Comparison of ENCODE assay signal across 17 cellular contexts in the genomic region with DNA sequence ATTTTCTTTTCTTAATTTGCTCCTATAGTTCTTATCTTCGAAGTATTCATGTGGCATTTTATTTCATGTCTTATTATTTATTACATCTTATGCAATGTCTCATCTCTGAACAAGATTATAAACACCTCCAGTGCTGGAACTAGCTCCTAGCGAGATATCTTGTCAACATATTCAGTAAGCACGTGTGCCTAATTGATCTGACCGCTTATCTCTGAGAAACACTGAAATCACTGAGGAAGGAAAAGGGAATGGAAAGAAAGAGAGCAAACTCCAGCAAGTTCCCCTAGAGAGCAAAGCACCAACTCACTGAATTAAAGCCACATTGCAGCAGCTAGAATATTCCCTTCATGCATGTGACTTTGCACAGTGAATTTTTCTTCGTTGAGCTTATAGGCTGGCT.
DNase-seq lines count a peak whose midpoint lies in the region; ATAC-seq and TF ChIP-seq lines count a peak whose summit lies in the region.
"Had no signal": no experiment of that assay in that cellular context is flagged by ENCODE, and none has a peak within 500 bp of the region (broad histone marks: within the 10 kb centered on the region; RNA-seq: fewer than 3 reads in every experiment).

No MANE protein-coding gene starts in this region.

- DNase-seq in activated CD4-positive, alpha-beta T cell treated with anti-CD3 and anti-CD28 coated beads for 36 hours = no peak
- no peak for DNase-seq in activated CD4-positive, alpha-beta T cell treated with anti-CD3 and anti-CD28 coated beads for 1 hour
- DNase-seq in CD4-positive, alpha-beta T cell = no peak
- DNase-seq in activated B cell treated with CpG ODN at 0.5 μM for 24 hours (no peak), immature natural killer cell (no peak), HEK293T (ENCODE audit: extremely low spot score) (no peak), colonic mucosa (no peak)
- DNase-seq: activated CD4-positive, CD25-positive, alpha-beta regulatory T cell treated with anti-CD3 and anti-CD28 coated beads, Interleukin-2, amount 50 U/mL, for 72 hours; brain microvascular endothelial cell; IMR-90; left colon; NCI-H2227 treated with DMSO at 0.1 percent for 48 hours; psoas muscle had no signal

- no peaks in the 10 kb centered on the region for H3K36me3 ChIP-seq in colonic mucosa

- peaks cover 42% of the 10 kb centered on the region for H3K36me3 Mint-ChIP-seq in activated CD4-positive, alpha-beta T cell treated with anti-CD3 and anti-CD28 coated beads for 36 hours (ENCODE audit: low read depth)
- H3K36me3 Mint-ChIP-seq in CD4-positive, alpha-beta T cell (ENCODE audit: low read depth) = peaks cover 53% of the 10 kb centered on the region
- H3K36me3 Mint-ChIP-seq in activated B cell treated with CpG ODN at 0.5 μM for 24 hours (ENCODE audit: low read depth) = peaks cover 47% of the 10 kb centered on the region
- peaks cover 0 to 30% (median 9%) of the 10 kb centered on the region in 3 donors for H3K36me3 Mint-ChIP-seq in immature natural killer cell

- H3K4me1 ChIP-seq in colonic mucosa = no peaks in the 10 kb centered on the region
- H3K4me1 ChIP-seq: psoas muscle had no signal

- H3K27me3 Mint-ChIP-seq in activated CD4-positive, alpha-beta T cell treated with anti-CD3 and anti-CD28 coated beads for 36 hours = no peaks in the 10 kb centered on the region
- no peaks in the 10 kb centered on the region for H3K27me3 Mint-ChIP-seq in CD4-positive, alpha-beta T cell
- H3K27me3 Mint-ChIP-seq in activated B cell treated with CpG ODN at 0.5 μM for 24 hours (no peaks in the 10 kb centered on the region), immature natural killer cell (ENCODE audit: low read depth in 3 of 3) (no peaks in the 10 kb centered on the region)

- no peak for ATAC-seq in activated CD4-positive, alpha-beta T cell treated with anti-CD3 and anti-CD28 coated beads for 36 hours
- no peak for ATAC-seq in CD4-positive, alpha-beta T cell (ENCODE audit: poor library complexity)
- no peak for ATAC-seq in activated B cell treated with CpG ODN at 0.5 μM for 24 hours (ENCODE audit: low read depth)
- ATAC-seq in HG03280 (IDR thresholded peaks at IDR 0.05; ENCODE audit: unreplicated experiment) = no peak

- H3K27me3 ChIP-seq in CD4-positive, alpha-beta T cell (ENCODE audit: control insufficient read depth, insufficient read depth, low read length) = no peaks in the 10 kb centered on the region
- H3K27me3 ChIP-seq in colonic mucosa = no peaks in the 10 kb centered on the region
- H3K27me3 ChIP-seq: brain microvascular endothelial cell had no signal

- CTCF ChIA-PET in activated CD4-positive, alpha-beta T cell treated with anti-CD3 and anti-CD28 coated beads for 36 hours (lab: Charles Lee) = interaction anchor here (0.6 to 2.4 kb wide), 7 partner anchors 16 to 451 kb away, joined by 3 to 6 read pairs (median 5); partner anchors contain the start of gene MEIG1
- CTCF ChIA-PET in CD4-positive, alpha-beta T cell (lab: Charles Lee) = no interaction called here
- CTCF ChIA-PET in activated B cell treated with CpG ODN at 0.5 μM for 24 hours (lab: Charles Lee) = no interaction called here
- CTCF ChIA-PET in HEK293T (lab: Yijun Ruan, JAX) = interaction anchor here (0.6 kb wide), 1 partner anchor 652 kb away, joined by 3 read pairs; no protein-coding TSS in a partner anchor

- POLR2A ChIA-PET in activated CD4-positive, alpha-beta T cell treated with anti-CD3 and anti-CD28 coated beads for 36 hours (lab: Charles Lee) = interaction anchor here (2.1 kb wide), 1 partner anchor 322 kb away, joined by 12 read pairs; no protein-coding TSS in a partner anchor
- POLR2A ChIA-PET in CD4-positive, alpha-beta T cell (lab: Charles Lee) = interaction anchor here (0.8 to 1.7 kb wide), 4 partner anchors 21 to 330 kb away, joined by 3 to 5 read pairs (median 4); no protein-coding TSS in a partner anchor
- POLR2A ChIA-PET in activated B cell treated with CpG ODN at 0.5 μM for 24 hours (lab: Charles Lee) = no interaction called here
- POLR2A ChIA-PET in HEK293T (lab: Yijun Ruan, JAX) = no interaction called here

- intact Hi-C loops in activated CD4-positive, alpha-beta T cell treated with anti-CD3 and anti-CD28 coated beads for 36 hours (cut with DNase I, micrococcal nuclease) = loop anchor here (1.0 to 5.0 kb wide), 7 partner anchors 19 to 445 kb away; partner anchors contain the start of gene DCLRE1C (in 1 of the 2)
- intact Hi-C loops in CD4-positive, alpha-beta T cell (cut with DNase I, micrococcal nuclease) = loop anchor here (5.0 kb wide), 2 partner anchors 95 to 720 kb away; no protein-coding TSS in a partner anchor
- intact Hi-C loops in activated B cell treated with CpG ODN at 0.5 μM for 24 hours (cut with micrococcal nuclease) = no loop called here
- intact Hi-C loops in colonic mucosa (cut with DNase I) = no loop called here

- H3K9me3 ChIP-seq in CD4-positive, alpha-beta T cell (ENCODE audit: control insufficient read depth, low read length) = peaks cover 8% of the 10 kb centered on the region
- H3K9me3 ChIP-seq in colonic mucosa = no peaks in the 10 kb centered on the region
- H3K9me3 ChIP-seq: psoas muscle had no signal

- H3K4me3 Mint-ChIP-seq in activated CD4-positive, alpha-beta T cell treated with anti-CD3 and anti-CD28 coated beads for 36 hours = peak overlapping the region; percentile 30
- H3K4me3 Mint-ChIP-seq in CD4-positive, alpha-beta T cell = peak overlapping the region; percentile 9
- H3K4me3 Mint-ChIP-seq in activated B cell treated with CpG ODN at 0.5 μM for 24 hours = no peak overlapping the region
- no peak overlapping the region for H3K4me3 Mint-ChIP-seq in immature natural killer cell
- H3K4me3 Mint-ChIP-seq: CD14-positive monocyte, neural crest cell had no signal

- H3K4me1 Mint-ChIP-seq in activated CD4-positive, alpha-beta T cell treated with anti-CD3 and anti-CD28 coated beads for 36 hours = peaks cover 43% of the 10 kb centered on the region
- H3K4me1 Mint-ChIP-seq in CD4-positive, alpha-beta T cell (ENCODE audit: low read depth) = peaks cover 41% of the 10 kb centered on the region
- H3K4me1 Mint-ChIP-seq in activated B cell treated with CpG ODN at 0.5 μM for 24 hours = peaks cover 35% of the 10 kb centered on the region
- H3K4me1 Mint-ChIP-seq in immature natural killer cell = peaks cover 14 to 19% of the 10 kb centered on the region in 2 donors

- TF ChIP-seq CTCF in CD4-positive, alpha-beta T cell (IDR thresholded peaks at IDR 0.05) = no peak
- TF ChIP-seq CTCF in activated B cell treated with CpG ODN at 0.5 μM for 24 hours (IDR thresholded peaks at IDR 0.05) = no peak
- no peak for TF ChIP-seq CTCF in colonic mucosa (IDR thresholded peaks at IDR 0.05)

- H3K27ac Mint-ChIP-seq in activated CD4-positive, alpha-beta T cell treated with anti-CD3 and anti-CD28 coated beads for 36 hours = peak overlapping the region; percentile 72
- peak overlapping the region; percentile 91 for H3K27ac Mint-ChIP-seq in CD4-positive, alpha-beta T cell
- H3K27ac Mint-ChIP-seq in activated B cell treated with CpG ODN at 0.5 μM for 24 hours (peak overlapping the region; percentile 51), immature natural killer cell (peak overlapping the region in 5 of 6 donors; percentile 3 to 67 (median 48))
- H3K27ac Mint-ChIP-seq: CD14-positive monocyte had no signal

- peaks cover 9% of the 10 kb centered on the region for H3K9me3 Mint-ChIP-seq in activated CD4-positive, alpha-beta T cell treated with anti-CD3 and anti-CD28 coated beads for 36 hours (ENCODE audit: low read depth)
- peaks cover 10% of the 10 kb centered on the region for H3K9me3 Mint-ChIP-seq in CD4-positive, alpha-beta T cell
- H3K9me3 Mint-ChIP-seq in activated B cell treated with CpG ODN at 0.5 μM for 24 hours (peaks cover 3% of the 10 kb centered on the region), immature natural killer cell (no peaks in the 10 kb centered on the region)
- H3K9me3 Mint-ChIP-seq: CD14-positive monocyte had no signal

- no peak overlapping the region for H3K9ac ChIP-seq in colonic mucosa (ENCODE audit: low read depth in 2 of 2, low read length in 2 of 2)

- H3K4me3 ChIP-seq in colonic mucosa = no peak overlapping the region
- H3K4me3 ChIP-seq: psoas muscle, skin epidermis had no signal

- peak overlapping the region; percentile 5 for H3K27ac ChIP-seq in CD4-positive, alpha-beta T cell (ENCODE audit: low read depth, low read length)
- no peak overlapping the region for H3K27ac ChIP-seq in colonic mucosa
- H3K27ac ChIP-seq: brain microvascular endothelial cell, psoas muscle, skin epidermis had no signal

TF ChIP-seq in HEK293T, 16 proteins besides CTCF, POLR2A, EP300 and RAD21:
- TF ChIP-seq BHLHE40 (IDR thresholded peaks at IDR 0.05; ENCODE audit: borderline replicate concordance) (no peak), ZNF384 (IDR thresholded peaks at IDR 0.05) (no peak), NFRKB (IDR thresholded peaks at IDR 0.05) (no peak), FOXM1 (IDR thresholded peaks at IDR 0.05; ENCODE audit: borderline replicate concordance) (no peak)

Comparison
In these comparisons a context has a peak if more than half of its experiments do, and no peak if none do; other contexts are left out.
1. H3K4me3 Mint-ChIP-seq: peak in activated CD4-positive, alpha-beta T cell treated with anti-CD3 and anti-CD28 coated beads for 36 hours (single experiment) and CD4-positive, alpha-beta T cell (single experiment); none in activated B cell treated with CpG ODN at 0.5 μM for 24 hours (single experiment) and immature natural killer cell (0 of 5).
2. CTCF ChIA-PET loops: an anchor here in activated CD4-positive, alpha-beta T cell treated with anti-CD3 and anti-CD28 coated beads for 36 hours (0.6 to 2.4 kb wide) and HEK293T (0.6 kb wide); none called in CD4-positive, alpha-beta T cell and activated B cell treated with CpG ODN at 0.5 μM for 24 hours.
3. POLR2A ChIA-PET loops: an anchor here in activated CD4-positive, alpha-beta T cell treated with anti-CD3 and anti-CD28 coated beads for 36 hours (2.1 kb wide) and CD4-positive, alpha-beta T cell (0.8 to 1.7 kb wide); none called in activated B cell treated with CpG ODN at 0.5 μM for 24 hours and HEK293T.
4. intact Hi-C loops: an anchor here in activated CD4-positive, alpha-beta T cell treated with anti-CD3 and anti-CD28 coated beads for 36 hours (1.0 to 5.0 kb wide) and CD4-positive, alpha-beta T cell (5.0 kb wide); none called in activated B cell treated with CpG ODN at 0.5 μM for 24 hours and colonic mucosa.
5. Peak in every context shown above with its lines, with median percentiles within 50 percentile points of each other: H3K27ac Mint-ChIP-seq.